8 cellular contexts compared by ENCODE assay signal in genomic region chr3:9916734-9917680, GRCh38. TPM values are rescaled to one million over a fixed set of nuclear protein-coding genes. Genes with fewer than 3 reads are reported as not detected.
DNase-seq lines count a peak whose midpoint lies in the region; ATAC-seq, FAIRE-seq and TF ChIP-seq lines count a peak whose summit lies in the region.

TSS of gene IL17RC (plus strand) at chr3:9917098. CDS start at chr3:9917316, 218 bp downstream.

- no peaks in the 10 kb centered on the region for H3K9me3 ChIP-seq in right lobe of liver

- peak; percentile 66 for FAIRE-seq in G401.6 (lab: Jason Lieb, UNC)

- no peaks in the 10 kb centered on the region for H3K36me3 ChIP-seq in right lobe of liver

- peaks cover 0 to 52% (median 23%) of the 10 kb centered on the region in 4 donors for H3K4me1 ChIP-seq in right lobe of liver

- no peaks in the 10 kb centered on the region for H3K9me3 Mint-ChIP-seq in activated CD4-positive, alpha-beta T cell treated with anti-CD3 and anti-CD28 coated beads, Interleukin-2, amount 10 ng/mL, durations not matched to agents 24 days and 14 days
- no peaks in the 10 kb centered on the region for H3K9me3 Mint-ChIP-seq in effector memory CD8-positive, alpha-beta T cell

- peak within 1 kb of the TSS; percentile 71 for H3K27ac Mint-ChIP-seq in activated CD4-positive, alpha-beta T cell treated with anti-CD3 and anti-CD28 coated beads, Interleukin-2, amount 10 ng/mL, durations not matched to agents 24 days and 14 days
- H3K27ac Mint-ChIP-seq in effector memory CD8-positive, alpha-beta T cell = no peak within 1 kb of the TSS

- H3K4me3 ChIP-seq in right lobe of liver = peak within 1 kb of the TSS; percentile 68 to 73 (median 72)

- peak; percentile 71 for TF ChIP-seq POLR2A in right lobe of liver (IDR thresholded peaks at IDR 0.05)

- H3K27me3 ChIP-seq in right lobe of liver = no peaks in the 10 kb centered on the region

- intact Hi-C loops in activated CD4-positive, alpha-beta T cell treated with anti-CD3 and anti-CD28 coated beads, Interleukin-2, amount 10 ng/mL, durations not matched to agents 24 days and 14 days (cut with micrococcal nuclease) = loop anchor here (2.0 kb wide), 1 partner anchor 14 kb away; the partner anchor contains the start of gene IL17RE
- intact Hi-C loops in right lobe of liver (cut with DNase I) = no loop called here

- no peak for TF ChIP-seq CTCF in right lobe of liver (IDR thresholded peaks at IDR 0.05)

- H3K4me3 Mint-ChIP-seq in activated CD4-positive, alpha-beta T cell treated with anti-CD3 and anti-CD28 coated beads, Interleukin-2, amount 10 ng/mL, durations not matched to agents 24 days and 14 days = peak within 1 kb of the TSS; percentile 77
- H3K4me3 Mint-ChIP-seq in effector memory CD8-positive, alpha-beta T cell = peak within 1 kb of the TSS; percentile 73 to 77

- H3K27ac ChIP-seq in right lobe of liver = peak within 1 kb of the TSS; percentile 75 to 87 (median 82)

- H3K27me3 Mint-ChIP-seq in activated CD4-positive, alpha-beta T cell treated with anti-CD3 and anti-CD28 coated beads, Interleukin-2, amount 10 ng/mL, durations not matched to agents 24 days and 14 days = peaks cover 2% of the 10 kb centered on the region
- no peaks in the 10 kb centered on the region for H3K27me3 Mint-ChIP-seq in effector memory CD8-positive, alpha-beta T cell

- peak; percentile 90 for DNase-seq in NCI-H2029 treated with DMSO at 0.1 percent for 48 hours (lab: John Stamatoyannopoulos, UW)
- DNase-seq in activated CD4-positive, alpha-beta T cell treated with anti-CD3 and anti-CD28 coated beads, Interleukin-2, amount 10 ng/mL, durations not matched to agents 24 days and 14 days = peak; percentile 73
- DNase-seq in effector memory CD8-positive, alpha-beta T cell = no peak
- DNase-seq in right lobe of liver = peak; percentile 90 to 94 (median 94)
- peak; percentile 54 for DNase-seq in stimulated activated CD4-positive, alpha-beta T cell treated with anti-CD3 and anti-CD28 coated beads, Interleukin-4, amount 100 ng/mL, for 24 hours

- 25% methylated on average over 8 of the region's 19 CpGs for WGBS in right lobe of liver (ENCODE audit: insufficient coverage, low coverage, low lambda C conversion rate, missing lambda C conversion rate)

- peaks cover 14% of the 10 kb centered on the region for H3K4me1 Mint-ChIP-seq in activated CD4-positive, alpha-beta T cell treated with anti-CD3 and anti-CD28 coated beads, Interleukin-2, amount 10 ng/mL, durations not matched to agents 24 days and 14 days
- peaks cover 9 to 13% of the 10 kb centered on the region in 2 donors for H3K4me1 Mint-ChIP-seq in effector memory CD8-positive, alpha-beta T cell (ENCODE audit: low read depth in 2 of 2)

- H3K36me3 Mint-ChIP-seq in activated CD4-positive, alpha-beta T cell treated with anti-CD3 and anti-CD28 coated beads, Interleukin-2, amount 10 ng/mL, durations not matched to agents 24 days and 14 days (ENCODE audit: low read depth) = peaks cover 2% of the 10 kb centered on the region
- H3K36me3 Mint-ChIP-seq in effector memory CD8-positive, alpha-beta T cell (ENCODE audit: insufficient read depth) = peaks cover 3% of the 10 kb centered on the region

- ATAC-seq in effector memory CD8-positive, alpha-beta T cell (replicated peaks) = no peak
- ATAC-seq in right lobe of liver = peak; percentile 70 to 87 (median 80)
- ATAC-seq in HG03095 (IDR thresholded peaks at IDR 0.05; ENCODE audit: unreplicated experiment) = no peak
- no peak for ATAC-seq in GM21619 (IDR thresholded peaks at IDR 0.05; ENCODE audit: unreplicated experiment)

RNA-seq across cellular contexts. Expression of gene IL17RC, which starts in this region (rescaled TPM):
- total RNA-seq in activated CD4-positive, alpha-beta T cell treated with anti-CD3 and anti-CD28 coated beads, Interleukin-2, amount 10 ng/mL, durations not matched to agents 24 days and 14 days = 0.28 and 0.42 TPM in 2 replicates
- total RNA-seq in right lobe of liver = 10 to 100 TPM; 19.5 to 53.4 (median 40.1) TPM

Comparison
In these comparisons a context has a peak if more than half of its experiments do, and no peak if none do; other contexts are left out.
1. RNA of gene IL17RC (total RNA-seq): 19.5 to 53.4 TPM in right lobe of liver; 0.28 to 0.42 TPM in activated CD4-positive, alpha-beta T cell treated with anti-CD3 and anti-CD28 coated beads, Interleukin-2, amount 10 ng/mL, durations not matched to agents 24 days and 14 days; every median in the first group is over 10 times any median in the second.
2. Peak in DNase-seq in activated CD4-positive, alpha-beta T cell treated with anti-CD3 and anti-CD28 coated beads, Interleukin-2, amount 10 ng/mL, durations not matched to agents 24 days and 14 days; RNA of the gene not detected or under 1 TPM.
3. DNase-seq: peak in NCI-H2029 treated with DMSO at 0.1 percent for 48 hours (single experiment), right lobe of liver (3 of 3) and stimulated activated CD4-positive, alpha-beta T cell treated with anti-CD3 and anti-CD28 coated beads, Interleukin-4, amount 100 ng/mL, for 24 hours (single experiment); none in effector memory CD8-positive, alpha-beta T cell (0 of 3).
4. ATAC-seq: peak in right lobe of liver (4 of 4); none in effector memory CD8-positive, alpha-beta T cell (single experiment), HG03095 (single experiment) and GM21619 (single experiment).